Comparison of ENCODE assay signal across 10 cellular contexts in genomic region chr1:151475175-151475574, GRCh38. TPM values are rescaled to one million over a fixed set of nuclear protein-coding genes. Genes with fewer than 3 reads are reported as not detected.
DNase-seq lines count a peak whose midpoint lies in the region; ATAC-seq, FAIRE-seq and TF ChIP-seq lines count a peak whose summit lies in the region.
"Had no signal": no experiment of that assay in that cellular context is flagged by ENCODE, and none has a peak within 500 bp of the region (broad histone marks: within the 10 kb centered on the region; RNA-seq: fewer than 3 reads in every experiment).

No MANE protein-coding gene starts in this region.

- H3K27me3 ChIP-seq in colonic mucosa: no peaks in the 10 kb centered on the region

- H3K27me3 Mint-ChIP-seq in activated CD8-positive, alpha-beta T cell treated with anti-CD3 and anti-CD28 coated beads, Interleukin-2, amount 10 ng/mL, durations not matched to agents 7 days and 5 days (ENCODE audit: low read depth): peaks cover 4% of the 10 kb centered on the region

- FAIRE-seq in GM12891 (lab: Jason Lieb, UNC): peak; percentile 93

- peaks cover 14% of the 10 kb centered on the region for H3K4me1 Mint-ChIP-seq in activated CD8-positive, alpha-beta T cell treated with anti-CD3 and anti-CD28 coated beads, Interleukin-2, amount 10 ng/mL, durations not matched to agents 7 days and 5 days (ENCODE audit: low read depth)

- H3K9ac ChIP-seq in colonic mucosa (ENCODE audit: low read depth in 2 of 2, low read length in 2 of 2): peak overlapping the region in 1 of 2 donors; percentile 18

- H3K36me3 Mint-ChIP-seq in activated CD8-positive, alpha-beta T cell treated with anti-CD3 and anti-CD28 coated beads, Interleukin-2, amount 10 ng/mL, durations not matched to agents 7 days and 5 days (ENCODE audit: low read depth): peaks cover 3% of the 10 kb centered on the region

- DNase-seq in GM12891 (ENCODE audit: insufficient read length, low spot score) (peak; percentile 58), mucosa of descending colon (no peak), colonic mucosa (no peak), DMS153 (lab: John Stamatoyannopoulos, UW) (no peak)
- no peak for DNase-seq in activated CD8-positive, alpha-beta T cell treated with anti-CD3 and anti-CD28 coated beads, Interleukin-2, amount 10 ng/mL, durations not matched to agents 7 days and 5 days

- CTCF ChIA-PET in activated CD8-positive, alpha-beta T cell treated with anti-CD3 and anti-CD28 coated beads, Interleukin-2, amount 10 ng/mL, durations not matched to agents 7 days and 5 days (lab: Charles Lee): interaction anchor here (0.9 to 2.3 kb wide), 7 partner anchors 10 to 526 kb away, joined by 3 to 11 read pairs (median 3); partner anchors contain the start of gene CGN

- no peak overlapping the region for H3K4me3 ChIP-seq in mucosa of descending colon
- no peak overlapping the region for H3K4me3 ChIP-seq in colonic mucosa

- H3K4me3 Mint-ChIP-seq in activated CD8-positive, alpha-beta T cell treated with anti-CD3 and anti-CD28 coated beads, Interleukin-2, amount 10 ng/mL, durations not matched to agents 7 days and 5 days: no peak overlapping the region

- peak; percentile 75 for TF ChIP-seq POLR2A in GM12891 (IDR thresholded peaks at IDR 0.05; ENCODE audit: low read depth, low read length)

- H3K9me3 ChIP-seq in mucosa of descending colon (no peaks in the 10 kb centered on the region), colonic mucosa (no peaks in the 10 kb centered on the region)
- H3K9me3 ChIP-seq: neutrophil had no signal

- TF ChIP-seq CTCF in mucosa of descending colon (IDR thresholded peaks at IDR 0.05) (no peak), colonic mucosa (IDR thresholded peaks at IDR 0.05) (no peak)

- no peak overlapping the region for H3K27ac Mint-ChIP-seq in activated CD8-positive, alpha-beta T cell treated with anti-CD3 and anti-CD28 coated beads, Interleukin-2, amount 10 ng/mL, durations not matched to agents 7 days and 5 days

- H3K9me3 Mint-ChIP-seq in activated CD8-positive, alpha-beta T cell treated with anti-CD3 and anti-CD28 coated beads, Interleukin-2, amount 10 ng/mL, durations not matched to agents 7 days and 5 days (ENCODE audit: insufficient read depth): no peaks in the 10 kb centered on the region

- H3K36me3 ChIP-seq in mucosa of descending colon (ENCODE audit: low read depth) (no peaks in the 10 kb centered on the region), colonic mucosa (no peaks in the 10 kb centered on the region)
- H3K36me3 ChIP-seq: neutrophil had no signal

- ATAC-seq in GM19351 (IDR thresholded peaks at IDR 0.05; ENCODE audit: unreplicated experiment) (peak; percentile 91), HG03039 (IDR thresholded peaks at IDR 0.05; ENCODE audit: unreplicated experiment) (peak; percentile 71), mucosa of descending colon (no peak), GM19397 (IDR thresholded peaks at IDR 0.05; ENCODE audit: unreplicated experiment) (no peak)
- peak; percentile 44 for ATAC-seq in activated CD8-positive, alpha-beta T cell treated with anti-CD3 and anti-CD28 coated beads, Interleukin-2, amount 10 ng/mL, durations not matched to agents 7 days and 5 days

- POLR2A ChIA-PET in activated CD8-positive, alpha-beta T cell treated with anti-CD3 and anti-CD28 coated beads, Interleukin-2, amount 10 ng/mL, durations not matched to agents 7 days and 5 days (lab: Charles Lee): interaction anchor here (0.6 kb wide), 1 partner anchor 75 kb away, joined by 3 read pairs; no protein-coding TSS in a partner anchor

- H3K4me1 ChIP-seq in mucosa of descending colon (ENCODE audit: low read depth) (no peaks in the 10 kb centered on the region), colonic mucosa (no peaks in the 10 kb centered on the region)

- intact Hi-C loops in mucosa of descending colon (cut with DNase I, micrococcal nuclease): no loop called here
- intact Hi-C loops in colonic mucosa (cut with DNase I): no loop called here

- no peak overlapping the region for H3K27ac ChIP-seq in colonic mucosa
- H3K27ac ChIP-seq: C4-2B, neutrophil had no signal

TF ChIP-seq in GM12891, 5 proteins besides CTCF, POLR2A, EP300 and RAD21:
- TF ChIP-seq POU2F2 (IDR thresholded peaks at IDR 0.05; ENCODE audit: low read depth, low read length): 0 out of 2 replicates have a peak, but pooled peaks have one; percentile 23
- no peak for TF ChIP-seq PAX5 (IDR thresholded peaks at IDR 0.05; ENCODE audit: insufficient read depth, low read length, severe bottlenecking)

RNA-seq across cellular contexts. Expression of gene POGZ, which starts 15.9 kb away (rescaled TPM):
- 20.4 TPM for polyA plus RNA-seq in GM12891 (2012; ENCODE audit: low read depth, missing spikeins)
- total RNA-seq in activated CD8-positive, alpha-beta T cell treated with anti-CD3 and anti-CD28 coated beads, Interleukin-2, amount 10 ng/mL, durations not matched to agents 7 days and 5 days: 10 to 100 TPM; 67.7 to 68.5 TPM
- 100 to 1,000 TPM in 1 of 3 donors, 10 to 100 TPM in 2; 60.4 to 106 (median 77.7) TPM for total RNA-seq in mucosa of descending colon
- total RNA-seq in colonic mucosa: 10 to 100 TPM; 49.6 to 50.0 TPM

RNA-seq across cellular contexts. Expression of gene CGN, which starts 36.0 kb away (rescaled TPM):
- 1.1 TPM for polyA plus RNA-seq in GM12891 (2012; ENCODE audit: low read depth, missing spikeins)
- under 1 TPM; 0.34 to 0.82 TPM for total RNA-seq in activated CD8-positive, alpha-beta T cell treated with anti-CD3 and anti-CD28 coated beads, Interleukin-2, amount 10 ng/mL, durations not matched to agents 7 days and 5 days
- total RNA-seq in mucosa of descending colon: 100 to 1,000 TPM; 125 to 247 (median 187) TPM
- total RNA-seq in colonic mucosa: 100 to 1,000 TPM; 118 to 148 TPM

Comparison
In these comparisons a context has a peak if more than half of its experiments do, and no peak if none do; other contexts are left out.
1. ATAC-seq: peak in GM19351 (single experiment), HG03039 (single experiment) and activated CD8-positive, alpha-beta T cell treated with anti-CD3 and anti-CD28 coated beads, Interleukin-2, amount 10 ng/mL, durations not matched to agents 7 days and 5 days (single experiment); none in mucosa of descending colon (single experiment) and GM19397 (single experiment).
2. RNA of gene CGN, which starts 36.0 kb away (total RNA-seq): 125 to 247 TPM in mucosa of descending colon and 118 to 148 TPM in colonic mucosa; 0.34 to 0.82 TPM in activated CD8-positive, alpha-beta T cell treated with anti-CD3 and anti-CD28 coated beads, Interleukin-2, amount 10 ng/mL, durations not matched to agents 7 days and 5 days; every median in the first group is over 10 times any median in the second.